In the genomic region with DNA sequence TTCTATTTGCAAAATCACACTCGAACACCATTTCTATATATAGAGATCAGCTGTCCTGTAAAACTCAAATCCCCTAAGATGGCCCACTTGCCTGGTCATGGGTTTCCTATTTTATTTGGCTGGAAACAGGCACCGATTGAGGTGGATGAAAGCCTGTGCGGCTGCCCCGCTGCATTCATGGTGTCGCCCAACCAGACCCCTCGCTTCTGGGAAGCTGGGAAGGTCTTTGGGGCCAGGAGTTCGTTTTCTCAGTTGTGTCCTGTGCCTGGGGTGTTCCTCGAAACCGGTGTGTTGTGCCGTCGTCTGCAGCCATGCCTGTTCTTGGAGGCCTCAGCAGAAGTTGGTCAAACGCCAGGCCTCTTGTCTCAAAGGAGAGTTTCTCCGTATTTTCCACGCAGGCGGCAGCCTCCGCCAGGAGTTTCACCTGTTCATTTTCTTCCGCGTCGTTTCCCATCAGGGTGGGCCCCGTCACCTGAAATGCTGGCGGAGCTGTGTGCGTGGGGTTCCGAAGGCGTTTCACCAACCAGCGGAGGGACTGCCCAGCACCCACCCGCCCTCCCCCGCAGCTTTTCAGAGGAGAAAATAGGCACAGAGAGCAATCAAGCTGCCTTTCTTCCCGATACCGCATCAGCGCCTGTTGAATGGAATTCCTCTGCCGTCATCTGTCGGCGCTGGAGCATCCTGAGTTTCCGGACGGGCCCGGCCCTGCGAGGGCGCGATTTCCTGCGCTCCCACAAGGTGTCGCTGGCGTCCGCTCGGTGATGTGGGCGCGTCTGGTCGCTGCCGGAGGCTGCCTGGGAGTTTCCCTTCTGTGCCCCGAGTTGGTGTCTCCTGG, we compare ENCODE assay signal across 8 cellular contexts. TPM values are rescaled to one million over a fixed set of nuclear protein-coding genes. Genes with fewer than 3 reads are reported as not detected.
DNase-seq lines count a peak whose midpoint lies in the region; ATAC-seq and TF ChIP-seq lines count a peak whose summit lies in the region.

No MANE protein-coding gene starts in this region.

- peaks cover 7% of the 10 kb centered on the region for H3K4me1 Mint-ChIP-seq in osteocyte (ENCODE audit: unreplicated experiment)

- TF ChIP-seq POLR2A in transverse colon (IDR thresholded peaks at IDR 0.05) = no peak

- TF ChIP-seq EP300 in transverse colon (IDR thresholded peaks at IDR 0.05; ENCODE audit: low read depth) = no peak

- intact Hi-C loops in head of caudate nucleus (cut with DNase I) = no loop called here
- intact Hi-C loops in transverse colon (cut with DNase I; ENCODE audit: low total_unique reads) = loop anchor here (1.0 to 2.0 kb wide), 2 partner anchors 150 to 266 kb away; no protein-coding TSS in a partner anchor

- H3K27ac Mint-ChIP-seq in osteocyte (ENCODE audit: unreplicated experiment) = no peak overlapping the region

- H3K4me3 Mint-ChIP-seq in osteocyte (ENCODE audit: unreplicated experiment) = no peak overlapping the region

- H3K9me3 Mint-ChIP-seq in osteocyte (ENCODE audit: unreplicated experiment) = no peaks in the 10 kb centered on the region

- no peak overlapping the region for H3K27ac ChIP-seq in transverse colon

- peak; percentile 80 for ATAC-seq in HG03097 (IDR thresholded peaks at IDR 0.05; ENCODE audit: low FRiP score, unreplicated experiment)

- no peaks in the 10 kb centered on the region for H3K27me3 Mint-ChIP-seq in osteocyte (ENCODE audit: unreplicated experiment)

- peaks cover 0 to 4% (median 1%) of the 10 kb centered on the region in 4 donors for H3K4me1 ChIP-seq in transverse colon

- peaks cover 0 to 5% (median 0%) of the 10 kb centered on the region in 4 donors for H3K36me3 ChIP-seq in transverse colon

- 49 to 80% methylated on average over 1 to 45 of the region's 49 CpGs for WGBS in transverse colon (ENCODE audit: low coverage in 1 of 2), 2 donors

- H3K4me3 ChIP-seq in transverse colon = no peak overlapping the region

- no peaks in the 10 kb centered on the region for H3K27me3 ChIP-seq in transverse colon

- H3K36me3 Mint-ChIP-seq in osteocyte (ENCODE audit: unreplicated experiment) = peaks cover 10% of the 10 kb centered on the region

- TF ChIP-seq CTCF in osteocyte (IDR thresholded peaks at IDR 0.05) = peak; percentile 96
- peak; percentile 91 to 98 (median 96) for TF ChIP-seq CTCF in transverse colon (IDR thresholded peaks at IDR 0.05)

- peak; percentile 33 for DNase-seq in NCI-H1694 treated with DMSO at 0.1 percent for 48 hours (lab: John Stamatoyannopoulos, UW)
- DNase-seq in NCI-H1694 (lab: John Stamatoyannopoulos, UW) = no peak
- DNase-seq in activated naive CD4-positive, alpha-beta T cell treated with Interleukin-2 at 50 U/mL for 16 hours = peak; percentile 85
- peak; percentile 68 to 94 (median 88) for DNase-seq in head of caudate nucleus
- peak; percentile 95 for DNase-seq in osteocyte (ENCODE audit: extremely low spot score, unreplicated experiment)
- peak; percentile 80 for DNase-seq in transverse colon

- in situ Hi-C loops in transverse colon (cut with MboI; ENCODE audit: low pct_ligation_motif_present in 1 of 4, low pct_unique_long_range_greater_than_20kb in 1 of 4, low sequenced_read_pairs in 3 of 4) = loop anchor here (5.0 to 25.0 kb wide), 6 partner anchors 134 to 276 kb away; no protein-coding TSS in a partner anchor

- H3K9me3 ChIP-seq in transverse colon = no peaks in the 10 kb centered on the region

TF ChIP-seq in PFSK-1, 5 proteins besides CTCF, POLR2A, EP300 and RAD21:
- TF ChIP-seq FOXP2 (optimal IDR thresholded peaks at IDR 0.05; ENCODE audit: borderline replicate concordance, extremely low read depth, extremely low read length, insufficient read depth) (peak; percentile 92), POLR2AphosphoS5 (IDR thresholded peaks at IDR 0.05; ENCODE audit: low read depth, low read length) (no peak)

RNA-seq across cellular contexts. Expression of a gene that starts 17.1 kb away (rescaled TPM):
- 7.9 TPM for polyA plus RNA-seq in PFSK-1 (2012; ENCODE audit: insufficient read length, low read depth)
- total RNA-seq in osteocyte (5.9 and 8.1 TPM in 2 replicates), transverse colon (10 to 100 TPM in 3 of 4 donors, 1 to 10 TPM in 1; 5.3 to 19.1 (median 11.8) TPM)
